22 cellular contexts compared by ENCODE assay signal in the genomic region with DNA sequence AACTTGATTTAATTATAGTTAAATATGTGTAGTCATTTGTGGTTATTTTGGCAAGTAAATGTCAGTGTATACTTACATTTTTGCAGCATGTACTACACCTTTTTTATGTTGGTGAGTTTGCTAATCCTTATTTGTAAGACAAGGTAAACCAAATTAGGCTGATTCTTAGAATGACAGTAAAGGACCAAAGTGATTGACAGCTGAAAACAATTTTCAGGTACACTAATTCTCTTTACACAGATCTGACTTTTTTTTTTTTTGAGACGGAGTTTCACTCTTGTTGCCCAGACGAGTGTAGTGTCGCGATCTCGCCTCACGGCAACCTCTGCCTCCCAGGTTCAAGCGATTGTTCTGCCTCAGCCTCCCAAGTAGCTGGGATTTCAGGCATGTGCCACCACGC.
"Had no signal": no experiment of that assay in that cellular context is flagged by ENCODE, and none has a peak within 500 bp of the region (broad histone marks: within the 10 kb centered on the region; RNA-seq: fewer than 3 reads in every experiment).

No MANE protein-coding gene starts in this region.

- H3K27ac Mint-ChIP-seq: activated B cell treated with CpG ODN at 0.5 μM for 24 hours; activated CD4-positive, alpha-beta T cell treated with anti-CD3 and anti-CD28 coated beads, Interleukin-2, amount 10 ng/mL, durations not matched to agents 7 days and 5 days; activated T-helper 2 cell treated with anti-CD3 and anti-CD28 coated beads, Interferon-gamma antibody, Interleukin-2, Interleukin-4, amounts not matched to agents 10 μg/mL and 5 μg/mL and 100 μg/mL, durations not matched to agents 14 hours and 24 hours and 36 hours; brain; T-helper 1 cell treated with Interleukin-12 subunit alpha and Interleukin-12 subunit beta and Interleukin-4 antibody, amounts not matched to agents 30 μg/mL and 1 μg/mL, for 36 hours had no signal

- DNase-seq: activated B cell treated with CpG ODN at 0.5 μM for 24 hours; activated CD4-positive, alpha-beta memory T cell treated with anti-CD3 and anti-CD28 coated beads for 36 hours; activated CD4-positive, alpha-beta T cell treated with anti-CD3 and anti-CD28 coated beads, Interleukin-2, amount 10 ng/mL, durations not matched to agents 7 days and 5 days; activated CD8-positive, alpha-beta memory T cell treated with anti-CD3 and anti-CD28 coated beads for 24 hours; activated naive CD8-positive, alpha-beta T cell treated with anti-CD3 and anti-CD28 coated beads, Interleukin-2, amount 50 U/mL, for 24 hours; activated T-cell treated with anti-CD3 and anti-CD28 coated beads, Interleukin-2, amount 50 U/mL, for 48 hours; amniotic stem cell; KG1; NCI-H1048; NCI-H1930; NCI-H2107; NCI-H345; NCI-H510A; NCI-H526 treated with DMSO at 0.1 percent for 48 hours; NCI-H82; Peyer's patch; SHP77 had no signal

- H3K27me3 Mint-ChIP-seq: activated B cell treated with CpG ODN at 0.5 μM for 24 hours; activated CD4-positive, alpha-beta memory T cell treated with anti-CD3 and anti-CD28 coated beads for 36 hours; activated CD4-positive, alpha-beta T cell treated with anti-CD3 and anti-CD28 coated beads, Interleukin-2, amount 10 ng/mL, durations not matched to agents 7 days and 5 days; activated naive CD8-positive, alpha-beta T cell treated with anti-CD3 and anti-CD28 coated beads, Interleukin-2, amount 50 U/mL, for 24 hours; brain; central memory CD8-positive, alpha-beta T cell had no signal

- ATAC-seq: activated naive CD4-positive, alpha-beta T cell treated with anti-CD3 and anti-CD28 coated beads, Interleukin-2, amount 50 U/mL, for 72 hours; activated naive CD8-positive, alpha-beta T cell treated with anti-CD3 and anti-CD28 coated beads, Interleukin-2, amount 50 U/mL, for 24 hours had no signal

- H3K4me1 Mint-ChIP-seq: central memory CD8-positive, alpha-beta T cell had no signal

- H3K4me3 Mint-ChIP-seq: activated B cell treated with CpG ODN at 0.5 μM for 24 hours; activated CD4-positive, alpha-beta memory T cell treated with anti-CD3 and anti-CD28 coated beads for 36 hours; activated CD4-positive, alpha-beta T cell treated with anti-CD3 and anti-CD28 coated beads, Interleukin-2, amount 10 ng/mL, durations not matched to agents 7 days and 5 days; activated naive CD8-positive, alpha-beta T cell treated with anti-CD3 and anti-CD28 coated beads, Interleukin-2, amount 50 U/mL, for 24 hours; brain; central memory CD8-positive, alpha-beta T cell; T-helper 1 cell treated with Interleukin-12 subunit alpha and Interleukin-12 subunit beta and Interleukin-4 antibody, amounts not matched to agents 30 μg/mL and 1 μg/mL, for 36 hours had no signal

- H3K9me3 Mint-ChIP-seq: activated B cell treated with CpG ODN at 0.5 μM for 24 hours; activated CD4-positive, alpha-beta memory T cell treated with anti-CD3 and anti-CD28 coated beads for 36 hours; activated CD4-positive, alpha-beta T cell treated with anti-CD3 and anti-CD28 coated beads, Interleukin-2, amount 10 ng/mL, durations not matched to agents 7 days and 5 days; activated naive CD4-positive, alpha-beta T cell treated with anti-CD3 and anti-CD28 coated beads, Interleukin-2, amount 50 U/mL, for 72 hours; activated naive CD8-positive, alpha-beta T cell treated with anti-CD3 and anti-CD28 coated beads, Interleukin-2, amount 50 U/mL, for 24 hours; activated T-helper 2 cell treated with anti-CD3 and anti-CD28 coated beads, Interferon-gamma antibody, Interleukin-2, Interleukin-4, amounts not matched to agents 10 μg/mL and 5 μg/mL and 100 μg/mL, durations not matched to agents 14 hours and 24 hours and 36 hours; brain; central memory CD8-positive, alpha-beta T cell; T-helper 1 cell treated with Interleukin-12 subunit alpha and Interleukin-12 subunit beta and Interleukin-4 antibody, amounts not matched to agents 30 μg/mL and 1 μg/mL, for 36 hours had no signal
